11 cellular contexts compared by ENCODE assay signal in the genomic region with DNA sequence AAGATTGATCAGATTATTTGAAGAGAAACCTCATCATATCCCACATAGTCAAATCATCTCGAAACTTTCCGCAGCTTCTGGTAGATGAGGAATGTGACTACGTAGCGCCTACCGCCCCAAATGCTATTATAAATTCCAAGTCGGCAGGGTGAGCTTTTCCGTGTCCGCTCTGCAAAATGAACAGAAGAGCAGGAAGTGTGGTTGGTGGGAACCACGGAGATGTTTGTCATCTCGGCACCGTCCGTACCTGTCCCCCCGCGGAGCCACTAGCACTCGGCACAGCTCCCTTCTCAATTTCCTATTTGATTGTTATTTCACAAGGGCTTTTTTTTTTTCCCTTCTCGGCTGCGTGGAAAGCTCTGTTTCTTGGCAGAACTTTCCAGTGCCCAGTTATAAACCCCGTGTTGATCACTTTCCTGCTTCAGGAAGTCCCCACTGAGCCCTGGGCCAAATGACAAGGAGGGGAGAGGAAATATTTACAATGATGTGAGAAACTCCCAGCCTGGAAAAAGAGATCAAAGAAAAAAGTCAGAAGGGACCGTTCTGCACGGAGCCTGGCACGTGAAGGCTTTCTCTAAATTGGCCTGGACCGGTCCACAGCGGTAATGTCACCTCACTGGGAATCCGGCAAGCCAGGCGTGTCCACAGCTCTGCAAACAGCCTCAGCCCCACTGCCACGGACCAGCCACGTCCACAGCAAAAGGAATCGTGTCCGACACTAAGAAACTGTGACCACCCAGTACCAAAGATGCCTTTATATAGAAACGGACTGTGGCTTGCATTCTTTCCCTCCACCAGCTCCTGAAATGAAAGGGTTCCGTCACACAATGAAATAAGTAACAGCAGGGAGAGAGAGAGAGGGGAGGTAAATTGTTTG.
A peak's percentile ranks its signal among the peaks of the same experiment; 100 is the strongest.
DNase-seq lines count a peak whose midpoint lies in the region; ATAC-seq, FAIRE-seq and TF ChIP-seq lines count a peak whose summit lies in the region.
"Had no signal": no experiment of that assay in that cellular context is flagged by ENCODE, and none has a peak within 500 bp of the region (broad histone marks: within the 10 kb centered on the region; RNA-seq: fewer than 3 reads in every experiment).

No MANE protein-coding gene starts in this region.

- TF ChIP-seq CTCF in glutamatergic neuron (IDR thresholded peaks at IDR 0.05; ENCODE audit: partially characterized antibody, unreplicated experiment) (no peak), pancreas (IDR thresholded peaks at IDR 0.05) (no peak)

- intact Hi-C loops in pancreas (cut with DNase I): no loop called here

- no peaks in the 10 kb centered on the region for H3K27me3 ChIP-seq in pancreas

- H3K9me3 Mint-ChIP-seq in activated naive CD8-positive, alpha-beta T cell treated with anti-CD3 and anti-CD28 coated beads, Interleukin-2, amount 50 U/mL, for 24 hours: no peaks in the 10 kb centered on the region
- H3K9me3 Mint-ChIP-seq in glutamatergic neuron (ENCODE audit: unreplicated experiment): peaks cover 32% of the 10 kb centered on the region
- H3K9me3 Mint-ChIP-seq: activated naive CD4-positive, alpha-beta T cell treated with anti-CD3 and anti-CD28 coated beads, Interleukin-2, amount 50 U/mL, for 24 hours had no signal

- H3K27ac ChIP-seq in pancreas: peak overlapping the region; percentile 17 to 62 (median 50)

- H3K4me1 Mint-ChIP-seq in activated naive CD8-positive, alpha-beta T cell treated with anti-CD3 and anti-CD28 coated beads, Interleukin-2, amount 50 U/mL, for 24 hours: peaks cover 12% of the 10 kb centered on the region
- peaks cover 74% of the 10 kb centered on the region for H3K4me1 Mint-ChIP-seq in glutamatergic neuron (ENCODE audit: low read depth, unreplicated experiment)

- H3K4me1 ChIP-seq in pancreas: peaks cover 0 to 7% (median 0%) of the 10 kb centered on the region in 3 donors

- H3K27ac Mint-ChIP-seq in activated naive CD8-positive, alpha-beta T cell treated with anti-CD3 and anti-CD28 coated beads, Interleukin-2, amount 50 U/mL, for 24 hours: no peak overlapping the region
- H3K27ac Mint-ChIP-seq in glutamatergic neuron (ENCODE audit: unreplicated experiment): peak overlapping the region; percentile 73
- H3K27ac Mint-ChIP-seq: activated naive CD4-positive, alpha-beta T cell treated with anti-CD3 and anti-CD28 coated beads, Interleukin-2, amount 50 U/mL, for 24 hours had no signal

- ATAC-seq in activated naive CD8-positive, alpha-beta T cell treated with anti-CD3 and anti-CD28 coated beads, Interleukin-2, amount 50 U/mL, for 24 hours: no peak
- ATAC-seq in pancreas (peak in 3 of 4 donors; percentile 31 to 59 (median 42)), HG03175 (IDR thresholded peaks at IDR 0.05; ENCODE audit: unreplicated experiment) (no peak)
- ATAC-seq: GM12878 had no signal

- H3K4me3 Mint-ChIP-seq in activated naive CD8-positive, alpha-beta T cell treated with anti-CD3 and anti-CD28 coated beads, Interleukin-2, amount 50 U/mL, for 24 hours: peak overlapping the region; percentile 4
- no peak overlapping the region for H3K4me3 Mint-ChIP-seq in glutamatergic neuron (ENCODE audit: unreplicated experiment)
- H3K4me3 Mint-ChIP-seq: activated naive CD4-positive, alpha-beta T cell treated with anti-CD3 and anti-CD28 coated beads, Interleukin-2, amount 50 U/mL, for 24 hours had no signal

- no peaks in the 10 kb centered on the region for H3K9me3 ChIP-seq in pancreas

- H3K36me3 Mint-ChIP-seq in activated naive CD8-positive, alpha-beta T cell treated with anti-CD3 and anti-CD28 coated beads, Interleukin-2, amount 50 U/mL, for 24 hours (ENCODE audit: low read depth): no peaks in the 10 kb centered on the region
- peaks cover 7% of the 10 kb centered on the region for H3K36me3 Mint-ChIP-seq in glutamatergic neuron (ENCODE audit: unreplicated experiment)
- H3K36me3 Mint-ChIP-seq: activated naive CD4-positive, alpha-beta T cell treated with anti-CD3 and anti-CD28 coated beads, Interleukin-2, amount 50 U/mL, for 24 hours had no signal

- no peaks in the 10 kb centered on the region for H3K36me3 ChIP-seq in pancreas

- H3K4me3 ChIP-seq in pancreas: peak overlapping the region in 2 of 4 donors; percentile 12
- H3K4me3 ChIP-seq: GM12878 had no signal

- peaks cover 50% of the 10 kb centered on the region for H3K27me3 Mint-ChIP-seq in activated naive CD8-positive, alpha-beta T cell treated with anti-CD3 and anti-CD28 coated beads, Interleukin-2, amount 50 U/mL, for 24 hours
- H3K27me3 Mint-ChIP-seq in glutamatergic neuron (ENCODE audit: unreplicated experiment): peaks cover 20% of the 10 kb centered on the region

- FAIRE-seq in pancreas (lab: Jason Lieb, UNC): no peak
- FAIRE-seq: GM12878 had no signal

- DNase-seq in AG08395 (ENCODE audit: low spot score) (peak; percentile 69), glutamatergic neuron (no peak), pancreas (peak in 1 of 6 donors; percentile 24), H4 (ENCODE audit: low spot score) (no peak), NCI-H1105 treated with DMSO at 0.1 percent for 48 hours (lab: John Stamatoyannopoulos, UW) (no peak), NCI-H1105 (lab: John Stamatoyannopoulos, UW) (no peak)
- peak; percentile 4 for DNase-seq in activated naive CD8-positive, alpha-beta T cell treated with anti-CD3 and anti-CD28 coated beads, Interleukin-2, amount 50 U/mL, for 24 hours
- DNase-seq: NCI-H1048 had no signal

- WGBS in pancreas, 2 donors: 51 to 65% methylated on average over 31 of the region's 31 CpGs

Comparison
In these comparisons a context has a peak if more than half of its experiments do, and no peak if none do; other contexts are left out.
1. DNase-seq: peak in AG08395 (single experiment) and activated naive CD8-positive, alpha-beta T cell treated with anti-CD3 and anti-CD28 coated beads, Interleukin-2, amount 50 U/mL, for 24 hours (single experiment); none in glutamatergic neuron (single experiment), H4 (single experiment), NCI-H1105 treated with DMSO at 0.1 percent for 48 hours (single experiment) and NCI-H1105 (single experiment).
2. ATAC-seq: peak in pancreas (3 of 4); none in activated naive CD8-positive, alpha-beta T cell treated with anti-CD3 and anti-CD28 coated beads, Interleukin-2, amount 50 U/mL, for 24 hours (single experiment) and HG03175 (single experiment).